In genomic region chr18:50281972-50282520, GRCh38 we compare ENCODE assay signal across 8 cellular contexts. TPM values are rescaled to one million over a fixed set of nuclear protein-coding genes. Genes with fewer than 3 reads are reported as not detected.
DNase-seq lines count a peak whose midpoint lies in the region; ATAC-seq and TF ChIP-seq lines count a peak whose summit lies in the region.

No MANE protein-coding gene starts in this region.

- H3K36me3 ChIP-seq in CD8-positive, alpha-beta T cell (ENCODE audit: insufficient read depth, low read length) = peaks cover 15% of the 10 kb centered on the region
- H3K36me3 ChIP-seq in OCI-LY1 (ENCODE audit: insufficient read depth, low read length) = peaks cover 67% of the 10 kb centered on the region
- peaks cover 55% of the 10 kb centered on the region for H3K36me3 ChIP-seq in neuron (ENCODE audit: insufficient read depth, low read length)

- no peaks in the 10 kb centered on the region for H3K9me3 Mint-ChIP-seq in CD8-positive, alpha-beta T cell

- peaks cover 69% of the 10 kb centered on the region for H3K36me3 Mint-ChIP-seq in CD8-positive, alpha-beta T cell

- CTCF ChIA-PET in CD8-positive, alpha-beta T cell (lab: Charles Lee) = interaction anchor here (1.2 to 2.0 kb wide), 5 partner anchors 11 to 75 kb away, joined by 3 to 11 read pairs (median 7); partner anchors contain the start of gene CFAP53

- peak overlapping the region; percentile 97 for H3K4me2 ChIP-seq in OCI-LY1 (ENCODE audit: low read length)

- no peaks in the 10 kb centered on the region for H3F3A ChIP-seq in OCI-LY1 (ENCODE audit: insufficient read depth, low read length)

- H3K4me1 Mint-ChIP-seq in CD8-positive, alpha-beta T cell (ENCODE audit: low read depth) = peaks cover 55% of the 10 kb centered on the region

- H3K27me3 Mint-ChIP-seq in CD8-positive, alpha-beta T cell (ENCODE audit: low read depth) = no peaks in the 10 kb centered on the region

- no peaks in the 10 kb centered on the region for H3K27me3 ChIP-seq in CD8-positive, alpha-beta T cell (ENCODE audit: insufficient read depth, low read length)
- no peaks in the 10 kb centered on the region for H3K27me3 ChIP-seq in OCI-LY1 (ENCODE audit: insufficient read depth, low read length)
- no peaks in the 10 kb centered on the region for H3K27me3 ChIP-seq in neuron (ENCODE audit: insufficient read depth, low read length)

- H3K9me3 ChIP-seq in CD8-positive, alpha-beta T cell (ENCODE audit: low read length) = no peaks in the 10 kb centered on the region
- H3K9me3 ChIP-seq in OCI-LY1 (ENCODE audit: low read length) (no peaks in the 10 kb centered on the region), neuron (ENCODE audit: low read length) (peaks cover 2% of the 10 kb centered on the region)

- H3K4me3 Mint-ChIP-seq in CD8-positive, alpha-beta T cell = peak overlapping the region; percentile 98

- intact Hi-C loops in CD8-positive, alpha-beta T cell (cut with DNase I, micrococcal nuclease) = loop anchor here (1.0 to 10.0 kb wide), 9 partner anchors 16 to 1337 kb away; partner anchors contain the start of genes SKA1 (in 2 of the 2), ACAA2 (in 1 of the 2), C18orf32 (in 1 of the 2) and CFAP53 (in 1 of the 2)

- H4K20me1 ChIP-seq in OCI-LY1 (ENCODE audit: insufficient read depth, low read length) = no peaks in the 10 kb centered on the region

- ATAC-seq in CD8-positive, alpha-beta T cell = no peak
- no peak for ATAC-seq in GM18867 (IDR thresholded peaks at IDR 0.05; ENCODE audit: unreplicated experiment)

- peak overlapping the region; percentile 81 for H3K27ac ChIP-seq in CD8-positive, alpha-beta T cell (ENCODE audit: low read depth, low read length)
- H3K27ac ChIP-seq in OCI-LY1 (ENCODE audit: low read depth, low read length, poor library complexity, severe bottlenecking) = peak overlapping the region; percentile 74

- no peak for TF ChIP-seq CTCF in CD8-positive, alpha-beta T cell (IDR thresholded peaks at IDR 0.05)
- no peak for TF ChIP-seq CTCF in OCI-LY1 (IDR thresholded peaks at IDR 0.05; ENCODE audit: low read length)
- TF ChIP-seq CTCF in epithelial cell of esophagus (IDR thresholded peaks at IDR 0.05; ENCODE audit: insufficient read depth, low read depth, low read length, missing control alignments) = no peak

- peak overlapping the region; percentile 80 for H3K4me3 ChIP-seq in CD8-positive, alpha-beta T cell (ENCODE audit: low read depth, low read length)
- H3K4me3 ChIP-seq in OCI-LY1 (ENCODE audit: low read depth, low read length, poor library complexity, severe bottlenecking) (peak overlapping the region; percentile 98), epithelial cell of esophagus (ENCODE audit: low read length) (peak overlapping the region; percentile 94), neuron (ENCODE audit: low read length) (peak overlapping the region; percentile 76)

- no peaks in the 10 kb centered on the region for H3K9me2 ChIP-seq in OCI-LY1 (ENCODE audit: low read depth, low read length)

- peaks cover 30% of the 10 kb centered on the region for H3K79me2 ChIP-seq in OCI-LY1 (ENCODE audit: insufficient read depth, low read length)

- H3K27ac Mint-ChIP-seq in CD8-positive, alpha-beta T cell = peak overlapping the region; percentile 96

- no peak overlapping the region for H2AFZ ChIP-seq in OCI-LY1 (ENCODE audit: low read length)
- peak overlapping the region; percentile 35 for H2AFZ ChIP-seq in neuron (ENCODE audit: low read depth, low read length)

- H3K4me1 ChIP-seq in CD8-positive, alpha-beta T cell (ENCODE audit: insufficient read depth, low read length) = peaks cover 44% of the 10 kb centered on the region
- H3K4me1 ChIP-seq in OCI-LY1 (ENCODE audit: insufficient read depth, low read length, severe bottlenecking) (peaks cover 33% of the 10 kb centered on the region), neuron (ENCODE audit: insufficient read depth, low read length) (peaks cover 17% of the 10 kb centered on the region)

- peak overlapping the region; percentile 99 for H3K9ac ChIP-seq in OCI-LY1 (ENCODE audit: low read length)

- POLR2A ChIA-PET in CD8-positive, alpha-beta T cell (lab: Charles Lee) = interaction anchor here (1.0 to 2.2 kb wide), 7 partner anchors 11 to 795 kb away, joined by 4 to 18 read pairs (median 7); partner anchors contain the start of genes C18orf32, CFAP53 and SKA1

- no peak for DNase-seq in CD8-positive, alpha-beta T cell
- DNase-seq in epithelial cell of esophagus (ENCODE audit: low read depth) = no peak
- no peak for DNase-seq in central memory CD4-positive, alpha-beta T cell
- DNase-seq in NCI-H345 (lab: John Stamatoyannopoulos, UW) = no peak
- DNase-seq in effector CD8-positive, alpha-beta T cell (lab: John Stamatoyannopoulos, UW) = no peak

RNA-seq across cellular contexts. Expression of gene MBD1, which starts 0.7 kb away (rescaled TPM):
- 10 to 100 TPM; 88.5 to 96.0 TPM for total RNA-seq in CD8-positive, alpha-beta T cell

RNA-seq across cellular contexts. Expression of gene CXXC1, which starts 5.4 kb away (rescaled TPM):
- 100 to 1,000 TPM; 107 to 119 TPM for total RNA-seq in CD8-positive, alpha-beta T cell

RNA-seq across cellular contexts. Expression of gene CFAP53, which starts 15.8 kb away (rescaled TPM):
- total RNA-seq in CD8-positive, alpha-beta T cell = under 1 TPM; 0.22 to 0.36 TPM
